Comparison of ENCODE assay signal across 8 cellular contexts in the genomic region with DNA sequence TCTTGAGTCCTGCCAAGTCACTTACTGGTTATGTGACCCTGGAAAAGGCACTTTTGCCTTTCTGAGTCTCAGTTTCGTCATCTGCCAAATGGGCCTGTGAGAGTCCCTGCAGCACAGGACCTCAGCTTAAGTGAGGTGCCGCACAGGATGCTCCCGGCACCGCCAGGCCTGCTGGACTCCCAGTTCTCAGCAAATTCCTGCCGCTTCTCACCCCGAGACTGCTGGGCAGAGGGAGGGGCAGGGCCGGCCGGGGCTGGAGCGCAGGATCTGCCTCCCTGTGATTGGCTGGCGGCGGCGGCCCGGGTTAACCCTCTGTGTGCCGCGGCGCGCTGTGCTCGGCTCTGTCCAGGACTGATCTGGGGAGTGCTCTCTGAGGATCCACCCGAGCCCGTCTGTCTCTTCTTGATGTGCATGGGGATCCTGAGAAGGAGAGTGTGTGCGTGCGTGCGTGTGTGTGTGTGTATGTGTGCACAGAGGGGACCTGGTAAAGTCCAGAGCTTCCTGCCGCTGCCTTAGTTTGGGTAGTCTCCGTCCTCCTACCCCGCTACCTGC. TPM values are rescaled to one million over a fixed set of nuclear protein-coding genes. Genes with fewer than 3 reads are reported as not detected.
DNase-seq lines count a peak whose midpoint lies in the region; ATAC-seq lines count a peak whose summit lies in the region.

No MANE protein-coding gene starts in this region.

- peaks cover 40% of the 10 kb centered on the region for H3K36me3 Mint-ChIP-seq in activated CD4-positive, alpha-beta memory T cell treated with anti-CD3 and anti-CD28 coated beads for 36 hours
- peaks cover 5 to 35% (median 17%) of the 10 kb centered on the region in 5 donors for H3K36me3 Mint-ChIP-seq in naive thymus-derived CD4-positive, alpha-beta T cell

- DNase-seq in activated effector memory CD4-positive, alpha-beta T cell treated with anti-CD3 and anti-CD28 coated beads, Interleukin-2, amount 50 U/mL, for 16 hours, result peak; percentile 81
- no peak for DNase-seq in activated effector memory CD4-positive, alpha-beta T cell treated with Interleukin-2 at 50 U/mL for 16 hours
- peak; percentile 62 for DNase-seq in activated CD4-positive, alpha-beta memory T cell treated with anti-CD3 and anti-CD28 coated beads for 36 hours
- peak; percentile 64 for DNase-seq in fibroblast of peridontal ligament (ENCODE audit: extremely low read depth)
- DNase-seq in naive thymus-derived CD4-positive, alpha-beta T cell, result peak in 1 of 9 donors; percentile 61

- CTCF ChIA-PET in activated CD4-positive, alpha-beta memory T cell treated with anti-CD3 and anti-CD28 coated beads for 36 hours (lab: Charles Lee), result interaction anchor here (0.6 to 17.6 kb wide), 23 partner anchors 8 to 469 kb away, joined by 3 to 856 read pairs (median 6); a partner anchor contains a TSS
- CTCF ChIA-PET in naive thymus-derived CD4-positive, alpha-beta T cell (lab: Charles Lee), result interaction anchor here (0.7 to 13.4 kb wide), 14 partner anchors 16 to 123 kb away, joined by 3 to 609 read pairs (median 4); a partner anchor contains a TSS

- H3K9me3 ChIP-seq in KOPT-K1 (ENCODE audit: insufficient read depth, low read length, poor library complexity, severe bottlenecking), result no peaks in the 10 kb centered on the region
- H3K9me3 ChIP-seq in naive thymus-derived CD4-positive, alpha-beta T cell (ENCODE audit: control insufficient read depth in 2 of 3, low read length in 3 of 3), result no peaks in the 10 kb centered on the region

- H3K36me3 ChIP-seq in KOPT-K1 (ENCODE audit: insufficient read depth, low read length), result peaks cover 87% of the 10 kb centered on the region
- H3K36me3 ChIP-seq in naive thymus-derived CD4-positive, alpha-beta T cell (ENCODE audit: control insufficient read depth in 2 of 3, insufficient read depth in 3 of 3, low read length in 3 of 3), result peaks cover 0 to 84% (median 28%) of the 10 kb centered on the region in 3 experiments

- peak overlapping the region; percentile 79 for H3K4me3 Mint-ChIP-seq in activated CD4-positive, alpha-beta memory T cell treated with anti-CD3 and anti-CD28 coated beads for 36 hours
- peak overlapping the region; percentile 75 to 92 (median 84) for H3K4me3 Mint-ChIP-seq in naive thymus-derived CD4-positive, alpha-beta T cell

- ATAC-seq in naive thymus-derived CD4-positive, alpha-beta T cell, result peak; percentile 62
- ATAC-seq in GM19324 (IDR thresholded peaks at IDR 0.05; ENCODE audit: low FRiP score, unreplicated experiment) (no peak), HG03571 (IDR thresholded peaks at IDR 0.05; ENCODE audit: unreplicated experiment) (no peak)

- H3K4me1 Mint-ChIP-seq in activated CD4-positive, alpha-beta memory T cell treated with anti-CD3 and anti-CD28 coated beads for 36 hours (ENCODE audit: low read depth), result peaks cover 40% of the 10 kb centered on the region
- peaks cover 29 to 62% (median 45%) of the 10 kb centered on the region in 7 donors for H3K4me1 Mint-ChIP-seq in naive thymus-derived CD4-positive, alpha-beta T cell

- H3K27ac Mint-ChIP-seq in activated CD4-positive, alpha-beta memory T cell treated with anti-CD3 and anti-CD28 coated beads for 36 hours, result peak overlapping the region; percentile 49
- peak overlapping the region in 7 of 9 donors; percentile 47 to 87 (median 69) for H3K27ac Mint-ChIP-seq in naive thymus-derived CD4-positive, alpha-beta T cell

- H3K27ac ChIP-seq in KOPT-K1 (ENCODE audit: low read depth, low read length, poor library complexity, severe bottlenecking), result peak overlapping the region; percentile 93
- peak overlapping the region; percentile 63 for H3K27ac ChIP-seq in naive thymus-derived CD4-positive, alpha-beta T cell (ENCODE audit: low read depth, low read length)

- H3K27me3 ChIP-seq in naive thymus-derived CD4-positive, alpha-beta T cell (ENCODE audit: control insufficient read depth in 2 of 2, insufficient read depth in 2 of 2, low read length in 2 of 2), result no peaks in the 10 kb centered on the region

- no peaks in the 10 kb centered on the region for H3K9me3 Mint-ChIP-seq in activated CD4-positive, alpha-beta memory T cell treated with anti-CD3 and anti-CD28 coated beads for 36 hours
- peaks cover 0 to 2% (median 0%) of the 10 kb centered on the region in 11 donors for H3K9me3 Mint-ChIP-seq in naive thymus-derived CD4-positive, alpha-beta T cell

- intact Hi-C loops in activated CD4-positive, alpha-beta memory T cell treated with anti-CD3 and anti-CD28 coated beads for 36 hours (cut with micrococcal nuclease), result loop anchor here (1.0 to 5.0 kb wide), 3 partner anchors 17 to 76 kb away; a partner anchor contains a TSS
- intact Hi-C loops in naive thymus-derived CD4-positive, alpha-beta T cell (cut with micrococcal nuclease), result loop anchor here (1.0 to 2.0 kb wide), 5 partner anchors 9 to 115 kb away; no protein-coding TSS in a partner anchor

- H3K4me1 ChIP-seq in naive thymus-derived CD4-positive, alpha-beta T cell (ENCODE audit: control insufficient read depth in 2 of 2, insufficient read depth in 2 of 2, low read length in 2 of 2), result peaks cover 31 to 42% of the 10 kb centered on the region in 2 donors

- POLR2A ChIA-PET in activated CD4-positive, alpha-beta memory T cell treated with anti-CD3 and anti-CD28 coated beads for 36 hours (lab: Charles Lee), result interaction anchor here (0.6 to 3.5 kb wide), 9 partner anchors 8 to 76 kb away, joined by 3 to 86 read pairs (median 5); a partner anchor contains a TSS
- POLR2A ChIA-PET in naive thymus-derived CD4-positive, alpha-beta T cell (lab: Charles Lee), result interaction anchor here (0.6 to 28.5 kb wide), 9 partner anchors 13 to 650 kb away, joined by 3 to 1941 read pairs (median 4); a partner anchor contains a TSS

- no peaks in the 10 kb centered on the region for H3K27me3 Mint-ChIP-seq in activated CD4-positive, alpha-beta memory T cell treated with anti-CD3 and anti-CD28 coated beads for 36 hours
- no peaks in the 10 kb centered on the region for H3K27me3 Mint-ChIP-seq in naive thymus-derived CD4-positive, alpha-beta T cell

- H3K4me3 ChIP-seq in naive thymus-derived CD4-positive, alpha-beta T cell (ENCODE audit: low read length), result peak overlapping the region; percentile 74

RNA-seq across cellular contexts. Expression of a gene that starts 8.6 kb away (rescaled TPM):
- total RNA-seq in activated CD4-positive, alpha-beta memory T cell treated with anti-CD3 and anti-CD28 coated beads for 36 hours, result 10 to 100 TPM; 14.1 to 15.2 TPM
- 100 to 1,000 TPM in 1 of 5 experiments, 10 to 100 TPM in 4; 35.1 to 124 (median 79.2) TPM for total RNA-seq in naive thymus-derived CD4-positive, alpha-beta T cell
- 1 to 10 TPM; 2.1 to 4.3 TPM for polyA plus RNA-seq in naive thymus-derived CD4-positive, alpha-beta T cell

RNA-seq across cellular contexts. Expression of a gene that starts 18.9 kb away (rescaled TPM):
- 100 to 1,000 TPM; 136 to 141 TPM for total RNA-seq in activated CD4-positive, alpha-beta memory T cell treated with anti-CD3 and anti-CD28 coated beads for 36 hours
- 100 to 1,000 TPM; 121 to 164 (median 134) TPM for total RNA-seq in naive thymus-derived CD4-positive, alpha-beta T cell
- 100 to 1,000 TPM in 1 of 2 donors, 10 to 100 TPM in 1; 69.2 to 115 TPM for polyA plus RNA-seq in naive thymus-derived CD4-positive, alpha-beta T cell

RNA-seq across cellular contexts. Expression of a gene that starts 46.3 kb away (rescaled TPM):
- total RNA-seq in activated CD4-positive, alpha-beta memory T cell treated with anti-CD3 and anti-CD28 coated beads for 36 hours, result not detected
- total RNA-seq in naive thymus-derived CD4-positive, alpha-beta T cell, result not detected
- not detected for polyA plus RNA-seq in naive thymus-derived CD4-positive, alpha-beta T cell
